In genomic region chr6:74557236-74557635, GRCh38 we compare ENCODE assay signal across 4 cellular contexts.
"Had no signal": no experiment of that assay in that cellular context is flagged by ENCODE, and none has a peak within 500 bp of the region (broad histone marks: within the 10 kb centered on the region; RNA-seq: fewer than 3 reads in every experiment).

No MANE protein-coding gene starts in this region.

- H3K4me3 ChIP-seq: GM23338, HAP-1 had no signal

- DNase-seq: H7, HFFc6 had no signal
